ENCODE assay signal across 8 cellular contexts in genomic region chr10:42638821-42639270, GRCh38. TPM values are rescaled to one million over a fixed set of nuclear protein-coding genes. Genes with fewer than 3 reads are reported as not detected.
DNase-seq lines count a peak whose midpoint lies in the region; ATAC-seq and TF ChIP-seq lines count a peak whose summit lies in the region.

No MANE protein-coding gene starts in this region.

- no peak for DNase-seq in activated CD4-positive, alpha-beta T cell treated with anti-CD3 and anti-CD28 coated beads for 36 hours
- DNase-seq in activated CD4-positive, alpha-beta T cell treated with anti-CD3 and anti-CD28 coated beads, Interleukin-2, amount 50 U/mL, for 1 hour, result no peak
- DNase-seq in suprapubic skin (ENCODE audit: low spot score in 2 of 2) (no peak), Ammon's horn (ENCODE audit: low spot score) (no peak)
- DNase-seq in activated CD8-positive, alpha-beta memory T cell treated with anti-CD3 and anti-CD28 coated beads for 24 hours, result no peak

- no peak for TF ChIP-seq POLR2A in suprapubic skin (IDR thresholded peaks at IDR 0.05)

- TF ChIP-seq EP300 in suprapubic skin (IDR thresholded peaks at IDR 0.05), result no peak

- H3K27ac Mint-ChIP-seq in activated CD4-positive, alpha-beta T cell treated with anti-CD3 and anti-CD28 coated beads for 36 hours, result peak overlapping the region; percentile 97
- H3K27ac Mint-ChIP-seq in activated naive CD8-positive, alpha-beta T cell, result peak overlapping the region; percentile 97

- intact Hi-C loops in activated CD4-positive, alpha-beta T cell treated with anti-CD3 and anti-CD28 coated beads for 36 hours (cut with DNase I, micrococcal nuclease), result loop anchor here (1.0 to 10.0 kb wide), 10 partner anchors 87 to 933 kb away; partner anchors contain the start of genes CSGALNACT2 (in 2 of the 2), BMS1 (in 1 of the 2), HNRNPF (in 1 of the 2) and ZNF239 (in 1 of the 2)

- WGBS in suprapubic skin, result 1% methylated on average over 6 of the region's 6 CpGs

- H3K9me3 ChIP-seq in suprapubic skin, result no peaks in the 10 kb centered on the region

- POLR2A ChIA-PET in activated CD4-positive, alpha-beta T cell treated with anti-CD3 and anti-CD28 coated beads for 36 hours (lab: Charles Lee), result no interaction called here

- ATAC-seq in activated CD4-positive, alpha-beta T cell treated with anti-CD3 and anti-CD28 coated beads for 36 hours, result no peak
- no peak for ATAC-seq in GM21390 (IDR thresholded peaks at IDR 0.05; ENCODE audit: unreplicated experiment)

- H3K9me3 Mint-ChIP-seq in activated CD4-positive, alpha-beta T cell treated with anti-CD3 and anti-CD28 coated beads for 36 hours (ENCODE audit: low read depth), result no peaks in the 10 kb centered on the region
- no peaks in the 10 kb centered on the region for H3K9me3 Mint-ChIP-seq in activated naive CD8-positive, alpha-beta T cell (ENCODE audit: low read depth)

- H3K27ac ChIP-seq in layer of hippocampus (ENCODE audit: low read depth, low read length) (peak overlapping the region; percentile 74), suprapubic skin (peak overlapping the region; percentile 99)

- H3K4me1 ChIP-seq in suprapubic skin, result peaks cover 31% of the 10 kb centered on the region

- CTCF ChIA-PET in activated CD4-positive, alpha-beta T cell treated with anti-CD3 and anti-CD28 coated beads for 36 hours (lab: Charles Lee), result no interaction called here

- H3K36me3 Mint-ChIP-seq in activated CD4-positive, alpha-beta T cell treated with anti-CD3 and anti-CD28 coated beads for 36 hours (ENCODE audit: low read depth), result peaks cover 20% of the 10 kb centered on the region
- H3K36me3 Mint-ChIP-seq in activated naive CD8-positive, alpha-beta T cell, result peaks cover 8% of the 10 kb centered on the region

- no peaks in the 10 kb centered on the region for H3K27me3 ChIP-seq in layer of hippocampus (ENCODE audit: control insufficient read depth, insufficient read depth, low read length)
- H3K27me3 ChIP-seq in suprapubic skin, result no peaks in the 10 kb centered on the region

- peaks cover 22% of the 10 kb centered on the region for H3K4me1 Mint-ChIP-seq in activated CD4-positive, alpha-beta T cell treated with anti-CD3 and anti-CD28 coated beads for 36 hours
- peaks cover 32% of the 10 kb centered on the region for H3K4me1 Mint-ChIP-seq in activated naive CD8-positive, alpha-beta T cell (ENCODE audit: low read depth)

- TF ChIP-seq CTCF in suprapubic skin (IDR thresholded peaks at IDR 0.05), result no peak

- peak overlapping the region; percentile 88 for H3K4me3 Mint-ChIP-seq in activated CD4-positive, alpha-beta T cell treated with anti-CD3 and anti-CD28 coated beads for 36 hours
- H3K4me3 Mint-ChIP-seq in activated naive CD8-positive, alpha-beta T cell, result peak overlapping the region; percentile 96

- H3K4me3 ChIP-seq in suprapubic skin, result peak overlapping the region; percentile 90

- no peaks in the 10 kb centered on the region for H3K27me3 Mint-ChIP-seq in activated CD4-positive, alpha-beta T cell treated with anti-CD3 and anti-CD28 coated beads for 36 hours
- H3K27me3 Mint-ChIP-seq in activated naive CD8-positive, alpha-beta T cell, result no peaks in the 10 kb centered on the region

- H3K36me3 ChIP-seq in suprapubic skin, result no peaks in the 10 kb centered on the region

RNA-seq across cellular contexts. Expression of gene ZNF33B, which starts 0.5 kb away (rescaled TPM):
- 10 to 100 TPM in 1 of 2 experiments, 1 to 10 TPM in 1; 7.4 to 10.5 TPM for total RNA-seq in activated CD4-positive, alpha-beta T cell treated with anti-CD3 and anti-CD28 coated beads for 36 hours
- total RNA-seq in suprapubic skin, result 10 to 100 TPM; 14.3 to 63.3 (median 28.7) TPM
